In the genomic region with DNA sequence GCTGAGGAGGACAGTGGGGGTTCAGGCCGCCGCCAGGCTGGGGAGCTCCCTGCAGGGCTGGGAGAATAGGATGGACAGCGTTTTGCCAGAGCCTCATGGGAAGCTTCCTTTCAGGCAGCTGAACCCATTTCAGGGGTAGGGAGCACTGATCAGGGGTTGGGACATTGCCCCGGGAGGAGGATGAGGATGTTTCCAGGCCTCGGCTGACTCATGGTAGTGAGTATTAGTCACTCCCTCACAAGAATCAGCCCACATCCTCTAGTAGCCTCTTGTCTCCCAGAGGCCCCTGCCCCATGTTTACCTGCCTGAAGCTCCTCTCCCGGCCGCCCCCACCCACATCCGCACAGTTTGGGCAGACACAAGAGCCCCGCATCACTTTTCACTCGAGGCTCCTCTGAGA, we compare ENCODE assay signal across 9 cellular contexts.
A peak's percentile ranks its signal among the peaks of the same experiment; 100 is the strongest.
DNase-seq lines count a peak whose midpoint lies in the region; ATAC-seq and TF ChIP-seq lines count a peak whose summit lies in the region.
"Had no signal": no experiment of that assay in that cellular context is flagged by ENCODE, and none has a peak within 500 bp of the region (broad histone marks: within the 10 kb centered on the region; RNA-seq: fewer than 3 reads in every experiment).

No MANE protein-coding gene starts in this region.

- H3K27ac ChIP-seq in osteoblast (ENCODE audit: low read depth, low read length): peak overlapping the region; percentile 56

- TF ChIP-seq CTCF in chondrocyte (IDR thresholded peaks at IDR 0.05) (no peak), osteoblast (IDR thresholded peaks at IDR 0.05; ENCODE audit: extremely low read depth, low read depth, low read length) (no peak)

- no peak overlapping the region for H3K4me3 Mint-ChIP-seq in chondrocyte (ENCODE audit: unreplicated experiment)
- H3K4me3 Mint-ChIP-seq: effector memory CD8-positive, alpha-beta T cell had no signal

- no peaks in the 10 kb centered on the region for H3K9me3 ChIP-seq in MG63
- no peaks in the 10 kb centered on the region for H3K9me3 ChIP-seq in osteoblast (ENCODE audit: low read depth, low read length)

- H3K36me3 Mint-ChIP-seq in chondrocyte (ENCODE audit: low read depth): no peaks in the 10 kb centered on the region

- H3K4me3 ChIP-seq in MG63: no peak overlapping the region
- H3K4me3 ChIP-seq in osteoblast (ENCODE audit: insufficient read depth, low read length): no peak overlapping the region

- DNase-seq in EL: peak; percentile 84
- peak; percentile 70 for DNase-seq in MG63
- peak; percentile 43 for DNase-seq in chondrocyte (ENCODE audit: low spot score)
- peak; percentile 93 for DNase-seq in osteoblast (ENCODE audit: insufficient read length, low spot score, missing footprints)
- no peak for DNase-seq in SK-N-DZ (ENCODE audit: low spot score)
- DNase-seq: activated CD4-positive, alpha-beta T cell treated with anti-CD3 and anti-CD28 coated beads for 1 hour; effector memory CD8-positive, alpha-beta T cell had no signal

- no peaks in the 10 kb centered on the region for H3K79me2 ChIP-seq in osteoblast (ENCODE audit: insufficient read depth, low read length)

- H3K9me3 Mint-ChIP-seq in chondrocyte (ENCODE audit: low read depth): no peaks in the 10 kb centered on the region
- H3K9me3 Mint-ChIP-seq: effector memory CD8-positive, alpha-beta T cell had no signal

- H3K4me1 ChIP-seq in osteoblast (ENCODE audit: insufficient read depth, low read length): peaks cover 23% of the 10 kb centered on the region

- H3K27me3 ChIP-seq in MG63: no peaks in the 10 kb centered on the region
- no peaks in the 10 kb centered on the region for H3K27me3 ChIP-seq in osteoblast (ENCODE audit: insufficient read depth, low read length)

- H4K20me1 ChIP-seq in osteoblast (ENCODE audit: insufficient read depth, low read length): no peaks in the 10 kb centered on the region

- ATAC-seq in HG02759 (IDR thresholded peaks at IDR 0.05; ENCODE audit: unreplicated experiment) (no peak), GM18511 (IDR thresholded peaks at IDR 0.05; ENCODE audit: unreplicated experiment) (no peak)
- ATAC-seq: effector memory CD8-positive, alpha-beta T cell had no signal

- H3K27ac Mint-ChIP-seq in chondrocyte (ENCODE audit: unreplicated experiment): no peak overlapping the region
- H3K27ac Mint-ChIP-seq: effector memory CD8-positive, alpha-beta T cell had no signal

- H3K36me3 ChIP-seq in MG63 (no peaks in the 10 kb centered on the region), osteoblast (ENCODE audit: insufficient read depth, low read length) (no peaks in the 10 kb centered on the region)

- H2AFZ ChIP-seq in osteoblast (ENCODE audit: low read length): peak overlapping the region; percentile 42

- peaks cover 27% of the 10 kb centered on the region for H3K4me1 Mint-ChIP-seq in chondrocyte (ENCODE audit: low read depth)

- peak overlapping the region; percentile 32 for H3K4me2 ChIP-seq in osteoblast (ENCODE audit: insufficient read depth, low read length)

- H3K27me3 Mint-ChIP-seq in chondrocyte (ENCODE audit: low read depth): no peaks in the 10 kb centered on the region
- H3K27me3 Mint-ChIP-seq: effector memory CD8-positive, alpha-beta T cell had no signal
